Comparison of ENCODE assay signal across 8 cellular contexts in the genomic region with DNA sequence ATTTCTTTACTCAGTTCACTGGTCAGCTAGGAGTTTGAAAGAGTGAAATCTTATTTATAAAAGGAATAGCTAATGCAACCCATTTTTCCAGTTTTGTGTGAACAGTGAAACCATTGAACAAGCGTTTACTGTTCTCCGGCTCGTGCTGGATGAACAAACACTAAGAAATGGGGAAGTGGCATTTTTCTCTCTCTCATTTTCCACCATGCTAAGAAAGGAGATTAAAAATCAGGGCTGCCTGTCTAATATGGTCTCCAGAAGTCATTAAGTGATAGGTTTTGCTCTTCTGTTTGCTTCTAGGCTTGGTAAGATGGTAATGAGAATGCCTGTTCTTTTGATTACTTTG. TPM values are rescaled to one million over a fixed set of nuclear protein-coding genes. Genes with fewer than 3 reads are reported as not detected.
DNase-seq lines count a peak whose midpoint lies in the region; ATAC-seq and TF ChIP-seq lines count a peak whose summit lies in the region.

No MANE protein-coding gene starts in this region.

- no peak for TF ChIP-seq POLR2A in sigmoid colon (IDR thresholded peaks at IDR 0.05)

- H3K36me3 ChIP-seq in RWPE2 (ENCODE audit: low read depth) = peaks cover 7% of the 10 kb centered on the region
- H3K36me3 ChIP-seq in fibroblast of lung (ENCODE audit: control insufficient read depth, insufficient read depth, low read length) = no peaks in the 10 kb centered on the region
- H3K36me3 ChIP-seq in sigmoid colon = no peaks in the 10 kb centered on the region

- H3K9ac ChIP-seq in fibroblast of lung (ENCODE audit: insufficient read depth, low read length) = peak overlapping the region; percentile 99

- peaks cover 3% of the 10 kb centered on the region for H3K36me3 Mint-ChIP-seq in activated CD4-positive, alpha-beta T cell treated with anti-CD3 and anti-CD28 coated beads, Interleukin-2, amount 10 ng/mL, durations not matched to agents 24 days and 14 days (ENCODE audit: low read depth)

- ATAC-seq in HG02970 (IDR thresholded peaks at IDR 0.05; ENCODE audit: low FRiP score, unreplicated experiment) (peak; percentile 19), RWPE2 (ENCODE audit: low read depth) (no peak)

- H3K4me1 ChIP-seq in RWPE2 (ENCODE audit: insufficient read depth, poor library complexity, severe bottlenecking) (peaks cover 5% of the 10 kb centered on the region), fibroblast of lung (ENCODE audit: control insufficient read depth, extremely low read depth, insufficient read depth, low read length) (peaks cover 2% of the 10 kb centered on the region), sigmoid colon (peaks cover 0 to 45% (median 34%) of the 10 kb centered on the region in 4 donors)

- H2AFZ ChIP-seq in fibroblast of lung (ENCODE audit: low read length) = no peak overlapping the region

- no peak overlapping the region for H3K27ac ChIP-seq in RWPE2 (ENCODE audit: poor library complexity, severe bottlenecking)
- H3K27ac ChIP-seq in fibroblast of lung (ENCODE audit: insufficient read depth, low read length) = peak overlapping the region; percentile 96
- H3K27ac ChIP-seq in sigmoid colon = peak overlapping the region; percentile 84 to 93 (median 90)

- H3K27ac Mint-ChIP-seq in activated CD4-positive, alpha-beta T cell treated with anti-CD3 and anti-CD28 coated beads, Interleukin-2, amount 10 ng/mL, durations not matched to agents 24 days and 14 days = peak overlapping the region; percentile 23

- WGBS in sigmoid colon, 2 donors = 9 to 16% methylated on average over 3 of the region's 3 CpGs

- peak overlapping the region; percentile 89 for H3K4me2 ChIP-seq in fibroblast of lung (ENCODE audit: extremely low read depth, insufficient read depth, low read length)

- TF ChIP-seq EP300 in sigmoid colon (IDR thresholded peaks at IDR 0.05) = no peak

- peaks cover 3% of the 10 kb centered on the region for H3K9me3 Mint-ChIP-seq in activated CD4-positive, alpha-beta T cell treated with anti-CD3 and anti-CD28 coated beads, Interleukin-2, amount 10 ng/mL, durations not matched to agents 24 days and 14 days

- TF ChIP-seq CTCF in RWPE2 (IDR thresholded peaks at IDR 0.05; ENCODE audit: poor library complexity, severe bottlenecking) = no peak
- TF ChIP-seq CTCF in fibroblast of lung (conservative IDR thresholded peaks at IDR 0.05 in 1 of 2, IDR thresholded peaks at IDR 0.05 in 1 of 2; ENCODE audit: low read depth in 1 of 2, low read length in 2 of 2) = no peak
- TF ChIP-seq CTCF in sigmoid colon (IDR thresholded peaks at IDR 0.05) = no peak

- intact Hi-C loops in activated CD4-positive, alpha-beta T cell treated with anti-CD3 and anti-CD28 coated beads, Interleukin-2, amount 10 ng/mL, durations not matched to agents 24 days and 14 days (cut with micrococcal nuclease) = loop anchor here (5.0 kb wide), 1 partner anchor 144 kb away; no protein-coding TSS in a partner anchor
- intact Hi-C loops in sigmoid colon (cut with DNase I) = loop anchor here (1.0 kb wide), 1 partner anchor 38 kb away; no protein-coding TSS in a partner anchor

- H3K4me3 Mint-ChIP-seq in activated CD4-positive, alpha-beta T cell treated with anti-CD3 and anti-CD28 coated beads, Interleukin-2, amount 10 ng/mL, durations not matched to agents 24 days and 14 days = peak overlapping the region; percentile 99

- H4K20me1 ChIP-seq in fibroblast of lung (ENCODE audit: control insufficient read depth, extremely low read depth, insufficient read depth, low read length) = no peaks in the 10 kb centered on the region

- peaks cover 42% of the 10 kb centered on the region for H3K79me2 ChIP-seq in fibroblast of lung (ENCODE audit: control insufficient read depth, insufficient read depth, low read length)

- H3K27me3 ChIP-seq in RWPE2 (ENCODE audit: insufficient read depth, poor library complexity, severe bottlenecking) (no peaks in the 10 kb centered on the region), fibroblast of lung (ENCODE audit: control insufficient read depth, insufficient read depth, low read length) (no peaks in the 10 kb centered on the region), sigmoid colon (no peaks in the 10 kb centered on the region)

- no peak for DNase-seq in activated CD4-positive, alpha-beta T cell treated with anti-CD3 and anti-CD28 coated beads, Interleukin-2, amount 10 ng/mL, durations not matched to agents 24 days and 14 days
- no peak for DNase-seq in activated CD4-positive, alpha-beta T cell treated with anti-CD3 and anti-CD28 coated beads, Interleukin-2, amount 50 U/mL, for 1 hour
- no peak for DNase-seq in RWPE2 (ENCODE audit: low spot score)
- DNase-seq in fibroblast of lung (ENCODE audit: low read depth in 2 of 2) = peak in 1 of 2 donors; percentile 8
- DNase-seq in sigmoid colon = no peak
- DNase-seq in activated CD8-positive, alpha-beta memory T cell treated with anti-CD3 and anti-CD28 coated beads, Interleukin-2, amount 50 U/mL, for 48 hours = no peak
- DNase-seq in NK-92 treated with Interleukin-12 subunit alpha and Interleukin-12 subunit beta, amount 100 ng/mL, for 24 hours (lab: John Stamatoyannopoulos, UW) = no peak

- peaks cover 11% of the 10 kb centered on the region for H3K4me1 Mint-ChIP-seq in activated CD4-positive, alpha-beta T cell treated with anti-CD3 and anti-CD28 coated beads, Interleukin-2, amount 10 ng/mL, durations not matched to agents 24 days and 14 days

- H3K4me3 ChIP-seq in RWPE2 (ENCODE audit: severe bottlenecking) = peak overlapping the region; percentile 68
- H3K4me3 ChIP-seq in fibroblast of lung (replicated peaks in 1 of 4; ENCODE audit: control extremely low read depth in 1 of 4, insufficient read depth in 1 of 4, low read depth in 3 of 4, low read length in 4 of 4) = peak overlapping the region; percentile 85 to 100 (median 96)
- peak overlapping the region; percentile 67 to 100 (median 96) for H3K4me3 ChIP-seq in sigmoid colon

- H3K9me3 ChIP-seq in RWPE2 (ENCODE audit: severe bottlenecking) (no peaks in the 10 kb centered on the region), fibroblast of lung (ENCODE audit: control insufficient read depth, insufficient read depth, low read depth, low read length) (no peaks in the 10 kb centered on the region), sigmoid colon (no peaks in the 10 kb centered on the region)

- peaks cover 6% of the 10 kb centered on the region for H3K27me3 Mint-ChIP-seq in activated CD4-positive, alpha-beta T cell treated with anti-CD3 and anti-CD28 coated beads, Interleukin-2, amount 10 ng/mL, durations not matched to agents 24 days and 14 days

RNA-seq across cellular contexts. Expression of a gene that starts 0.8 kb away (rescaled TPM):
- total RNA-seq in activated CD4-positive, alpha-beta T cell treated with anti-CD3 and anti-CD28 coated beads, Interleukin-2, amount 10 ng/mL, durations not matched to agents 24 days and 14 days = 56.9 and 61.2 TPM in 2 replicates
- total RNA-seq in fibroblast of lung (34.2 and 34.8 TPM in 2 replicates), sigmoid colon (10 to 100 TPM; 26.0 to 46.2 (median 37.6) TPM)
- polyA plus RNA-seq in fibroblast of lung (66.9 and 86.0 TPM in 2 replicates), sigmoid colon (10 to 100 TPM; 49.2 to 92.8 (median 58.3) TPM)
- 42.2 and 42.3 TPM in 2 replicates for polyA plus RNA-seq in fibroblast of lung (2012)
- 8.3 and 10.8 TPM in 2 replicates for polyA minus RNA-seq in fibroblast of lung (ENCODE audit: low replicate concordance)

RNA-seq across cellular contexts. Expression of a gene that starts 34.9 kb away (rescaled TPM):
- not detected in 2 replicates for total RNA-seq in activated CD4-positive, alpha-beta T cell treated with anti-CD3 and anti-CD28 coated beads, Interleukin-2, amount 10 ng/mL, durations not matched to agents 24 days and 14 days
- total RNA-seq in fibroblast of lung (not detected in 2 replicates), sigmoid colon (under 1 TPM in 1 of 4 donors, not detected in 3; 0.41 TPM)
- polyA plus RNA-seq in fibroblast of lung (0.01 TPM in 1 of 2 replicates, not detected in the other), sigmoid colon (under 1 TPM in 1 of 3 donors, not detected in 2; 0.06 TPM)
- polyA plus RNA-seq in fibroblast of lung (2012) = not detected in 2 replicates
- polyA minus RNA-seq in fibroblast of lung (ENCODE audit: low replicate concordance) = not detected in 2 replicates

RNA-seq across cellular contexts. Expression of a gene that starts 39.6 kb away (rescaled TPM):
- total RNA-seq in activated CD4-positive, alpha-beta T cell treated with anti-CD3 and anti-CD28 coated beads, Interleukin-2, amount 10 ng/mL, durations not matched to agents 24 days and 14 days = 17.1 and 18.1 TPM in 2 replicates
- 16.4 and 19.3 TPM in 2 replicates for total RNA-seq in fibroblast of lung
- 28.7 and 36.7 TPM in 2 replicates for polyA plus RNA-seq in fibroblast of lung
- 27.7 and 38.1 TPM in 2 replicates for polyA plus RNA-seq in fibroblast of lung (2012)
- polyA minus RNA-seq in fibroblast of lung (ENCODE audit: low replicate concordance) = 0.85 and 6.0 TPM in 2 replicates
- 10 to 100 TPM; 52.9 to 82.0 (median 78.3) TPM for total RNA-seq in sigmoid colon
- 100 to 1,000 TPM; 116 to 310 (median 161) TPM for polyA plus RNA-seq in sigmoid colon
